Comparison of ENCODE assay signal across 8 cellular contexts in the genomic region with DNA sequence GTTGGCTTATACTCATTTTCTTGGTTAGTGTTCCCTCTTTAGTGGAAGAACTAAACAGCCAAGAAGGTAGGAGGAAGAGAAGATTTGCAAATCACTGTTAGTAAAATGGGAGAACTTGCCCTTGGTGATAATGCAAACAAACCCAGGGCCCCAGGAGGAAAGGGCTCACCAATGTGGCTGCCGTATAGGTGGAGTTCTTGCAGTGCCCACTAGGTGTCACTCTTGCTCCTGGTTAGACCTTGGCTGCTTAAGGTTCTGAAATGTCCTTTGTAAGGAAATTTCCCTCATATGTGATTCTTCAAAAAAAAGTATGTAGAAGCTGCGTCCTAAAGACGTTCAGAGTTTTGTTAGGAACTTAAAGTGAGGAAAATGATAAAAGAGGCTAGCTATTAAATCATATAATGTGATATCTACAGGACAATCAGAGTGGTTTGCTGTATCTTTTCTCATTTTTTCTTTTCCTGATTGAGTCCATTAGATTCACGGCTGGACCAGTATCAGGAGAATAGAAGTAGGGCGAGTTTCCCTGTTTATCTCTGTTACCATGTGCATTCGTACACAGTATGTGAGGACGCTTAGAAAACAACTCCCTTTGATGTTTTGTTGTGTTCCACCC. TPM values are rescaled to one million over a fixed set of nuclear protein-coding genes. Genes with fewer than 3 reads are reported as not detected.
DNase-seq lines count a peak whose midpoint lies in the region; ATAC-seq and TF ChIP-seq lines count a peak whose summit lies in the region.

No MANE protein-coding gene starts in this region.

- no peak overlapping the region for H3K23ac ChIP-seq in mesendoderm (ENCODE audit: low read length)

- H2BK15ac ChIP-seq in mesendoderm (replicated peaks; ENCODE audit: low read depth): no peak overlapping the region

- no peak overlapping the region for H2BK120ac ChIP-seq in mesendoderm (ENCODE audit: low read depth, low read length)

- H2AK5ac ChIP-seq in mesendoderm (ENCODE audit: low read length): no peak overlapping the region

- no peak overlapping the region for H3K27ac ChIP-seq in mesendoderm (ENCODE audit: low read depth, low read length)

- peak overlapping the region; percentile 56 for H4K8ac ChIP-seq in mesendoderm (ENCODE audit: low read depth, low read length)

- H3K4me2 ChIP-seq in mesendoderm (ENCODE audit: low read length): no peak overlapping the region

- ATAC-seq in GM18907 (IDR thresholded peaks at IDR 0.05; ENCODE audit: unreplicated experiment): peak; percentile 88
- peak; percentile 87 for ATAC-seq in HG03175 (IDR thresholded peaks at IDR 0.05; ENCODE audit: unreplicated experiment)

- H3K4me1 ChIP-seq in mesendoderm (ENCODE audit: control insufficient read depth, low read depth, low read length): peaks cover 3% of the 10 kb centered on the region

- no peak overlapping the region for H3K9ac ChIP-seq in mesendoderm (ENCODE audit: low read length)

- no peaks in the 10 kb centered on the region for H3K79me2 ChIP-seq in mesendoderm (ENCODE audit: control insufficient read depth, insufficient read depth, low read length)

- peaks cover 3% of the 10 kb centered on the region for H3K36me3 ChIP-seq in BJ (ENCODE audit: control insufficient read depth, insufficient read depth, low read length)
- no peaks in the 10 kb centered on the region for H3K36me3 ChIP-seq in mesendoderm (ENCODE audit: control insufficient read depth, insufficient read depth, low read length)

- peak; percentile 94 for TF ChIP-seq CTCF in BJ (IDR thresholded peaks at IDR 0.05; ENCODE audit: insufficient read depth, low read depth, low read length)

- no peak overlapping the region for H2BK5ac ChIP-seq in mesendoderm (ENCODE audit: low read length)

- CTCF ChIA-PET in BJ (lab: Yijun Ruan, JAX): interaction anchor here (0.6 to 4.4 kb wide), 11 partner anchors 9 to 140 kb away, joined by 3 to 29 read pairs (median 4); no protein-coding TSS in a partner anchor

- WGBS in mesendoderm (ENCODE audit: extremely low coverage, insufficient coverage, low lambda C conversion rate): no CpG with 5 or more reads among the region's 7 CpGs

- H3K79me1 ChIP-seq in mesendoderm (ENCODE audit: low read length): no peaks in the 10 kb centered on the region

- H3K27me3 ChIP-seq in BJ (ENCODE audit: control insufficient read depth, insufficient read depth, low read length) (no peaks in the 10 kb centered on the region), mesendoderm (ENCODE audit: insufficient read depth, low read length, poor library complexity) (no peaks in the 10 kb centered on the region)

- no peak overlapping the region for H3K56ac ChIP-seq in mesendoderm (ENCODE audit: low read length)

- no peak overlapping the region for H3K4ac ChIP-seq in mesendoderm (ENCODE audit: low read depth, low read length)

- POLR2A ChIA-PET in BJ (lab: Charles Lee): no interaction called here

- no peak overlapping the region for H4K5ac ChIP-seq in mesendoderm (ENCODE audit: low read length)

- DNase-seq in BJ (ENCODE audit: low read depth) (peak; percentile 1), NCI-H69 (lab: John Stamatoyannopoulos, UW) (peak; percentile 57), mesendoderm (peak; percentile 85)
- DNase-seq in activated CD4-positive, alpha-beta T cell treated with anti-CD3 and anti-CD28 coated beads, Interleukin-2, amount 50 U/mL, for 48 hours: peak; percentile 79 to 81
- peak; percentile 61 for DNase-seq in effector CD4-positive, alpha-beta T cell
- peak; percentile 47 for DNase-seq in stimulated activated CD8-positive, alpha-beta memory T cell treated with anti-CD3 and anti-CD28 coated beads, Interleukin-4, amount 100 ng/mL, for 24 hours (ENCODE audit: low read depth)

- H3K18ac ChIP-seq in mesendoderm (ENCODE audit: low read length): no peak overlapping the region

- no peak overlapping the region for H3K4me3 ChIP-seq in BJ (ENCODE audit: low read depth, low read length)
- no peak overlapping the region for H3K4me3 ChIP-seq in mesendoderm (ENCODE audit: low read length)

RNA-seq across cellular contexts. Expression of gene RPIA, which starts 48.6 kb away (rescaled TPM):
- polyA plus RNA-seq in BJ (2011; rRNA removed): 6.4 and 8.0 TPM in 2 replicates
- 3.3 and 6.3 TPM in 2 replicates for polyA minus RNA-seq in BJ (2011; rRNA and poly(A)+ RNA removed)
- 15.2 TPM for polyA plus RNA-seq in mesendoderm (2013, experiment 1 of 2)
- polyA plus RNA-seq in mesendoderm (2013, experiment 2 of 2): 15.0 TPM

Comparison
In these comparisons a context has a peak if more than half of its experiments do, and no peak if none do; other contexts are left out.
1. DNase-seq: peak in every context shown above with its lines; median percentile 85 in mesendoderm; 80 in activated CD4-positive, alpha-beta T cell treated with anti-CD3 and anti-CD28 coated beads, Interleukin-2, amount 50 U/mL, for 48 hours; 61 in effector CD4-positive, alpha-beta T cell; 57 in NCI-H69; 47 in stimulated activated CD8-positive, alpha-beta memory T cell treated with anti-CD3 and anti-CD28 coated beads, Interleukin-4, amount 100 ng/mL, for 24 hours; 1 in BJ.